30 cellular contexts compared by ENCODE assay signal in the genomic region with DNA sequence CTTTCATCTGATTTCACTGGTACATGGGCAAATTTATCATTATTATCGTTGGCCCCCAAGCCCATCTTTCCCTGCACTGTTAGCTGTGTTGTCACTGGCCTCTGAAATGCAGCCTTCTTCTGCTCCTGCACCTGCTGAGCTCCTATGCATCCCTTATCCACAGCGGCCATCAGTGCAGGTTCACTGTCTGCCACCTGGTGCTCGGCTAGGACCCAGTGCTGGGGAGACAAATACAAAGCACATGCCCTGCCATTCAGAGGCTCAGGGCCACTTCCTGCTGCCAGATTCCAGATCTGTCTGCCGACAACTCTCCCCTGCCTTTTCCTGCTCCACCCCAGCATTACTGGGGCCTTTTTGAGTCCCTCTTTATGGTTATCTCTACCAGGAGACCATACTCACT.
"Had no signal": no experiment of that assay in that cellular context is flagged by ENCODE, and none has a peak within 500 bp of the region (broad histone marks: within the 10 kb centered on the region; RNA-seq: fewer than 3 reads in every experiment).

No MANE protein-coding gene starts in this region.

- DNase-seq: dorsolateral prefrontal cortex; effector CD8-positive, alpha-beta T cell; endodermal cell; foreskin keratinocyte; heart left ventricle; hippocampal formation; left cardiac atrium; left lung; mesenchymal stem cell; mucosa of descending colon; naive B cell; stimulated activated CD4-positive, alpha-beta T cell treated with anti-CD3 and anti-CD28 coated beads, Interleukin-12 subunit alpha, Interleukin-12 subunit beta, amount 100 ng/mL, for 4 hours; stimulated activated CD4-positive, alpha-beta T cell treated with anti-CD3 and anti-CD28 coated beads, Interleukin-1b, Interleukin-23, amount 100 ng/mL, for 48 hours; stimulated activated CD4-positive, alpha-beta T cell treated with anti-CD3 and anti-CD28 coated beads, Interleukin-4, amount 100 ng/mL, for 1 hour; stimulated activated CD8-positive, alpha-beta memory T cell treated with anti-CD3 and anti-CD28 coated beads, Interleukin-4, amount 100 ng/mL, for 48 hours; stimulated activated naive CD4-positive, alpha-beta T cell; stimulated activated naive CD8-positive, alpha-beta T cell treated with anti-CD3 and anti-CD28 coated beads, Interleukin-15, amount 100 ng/mL, for 72 hours; transverse colon had no signal

- H3K27ac Mint-ChIP-seq: endodermal cell; mesothelial cell of epicardium; naive B cell; natural killer cell treated with Interleukin-12 subunit alpha and Interleukin-12 subunit beta and Interleukin-15 and Interleukin-18, amount 100 ng/mL, for 72 hours; stimulated activated naive CD8-positive, alpha-beta T cell treated with anti-CD3 and anti-CD28 coated beads, Interleukin-15, amount 100 ng/mL, for 72 hours had no signal

- H3K4me1 Mint-ChIP-seq: endodermal cell; mesothelial cell of epicardium; naive B cell; stimulated activated naive CD8-positive, alpha-beta T cell treated with anti-CD3 and anti-CD28 coated beads, Interleukin-15, amount 100 ng/mL, for 72 hours had no signal

- H3K27ac ChIP-seq: dorsolateral prefrontal cortex, epithelial cell of prostate, foreskin keratinocyte, gastroesophageal sphincter, heart left ventricle, left lung, prostate gland, right atrium auricular region, suprapubic skin, transverse colon, vagina had no signal

- H3K9me3 Mint-ChIP-seq: natural killer cell treated with Interleukin-12 subunit alpha and Interleukin-12 subunit beta and Interleukin-15 and Interleukin-18, amount 100 ng/mL, for 72 hours; stimulated activated naive CD8-positive, alpha-beta T cell treated with anti-CD3 and anti-CD28 coated beads, Interleukin-15, amount 100 ng/mL, for 72 hours had no signal

- H3K4me3 Mint-ChIP-seq: endodermal cell; mesothelial cell of epicardium; naive B cell; natural killer cell treated with Interleukin-12 subunit alpha and Interleukin-12 subunit beta and Interleukin-15 and Interleukin-18, amount 100 ng/mL, for 72 hours; neural crest cell; stimulated activated naive CD8-positive, alpha-beta T cell treated with anti-CD3 and anti-CD28 coated beads, Interleukin-15, amount 100 ng/mL, for 72 hours had no signal

- H3K4me1 ChIP-seq: foreskin keratinocyte, gastroesophageal sphincter, heart left ventricle, left lung, prostate gland, right atrium auricular region, suprapubic skin, transverse colon, vagina had no signal

- H3K27me3 ChIP-seq: foreskin keratinocyte, right atrium auricular region, transverse colon, vagina had no signal

- H3K4me3 ChIP-seq: dorsolateral prefrontal cortex, gastroesophageal sphincter, heart left ventricle, left lung, mucosa of descending colon, prostate gland, right atrium auricular region, smooth muscle cell, suprapubic skin, transverse colon, vagina had no signal

- H3K9me3 ChIP-seq: gastroesophageal sphincter, heart left ventricle, left lung, mucosa of descending colon, prostate gland, right atrium auricular region, suprapubic skin, transverse colon, vagina had no signal

- H3K36me3 ChIP-seq: gastroesophageal sphincter, heart left ventricle, left lung, prostate gland, right atrium auricular region, suprapubic skin, transverse colon, vagina had no signal

- H3K36me3 Mint-ChIP-seq: mesothelial cell of epicardium; naive B cell; natural killer cell treated with Interleukin-12 subunit alpha and Interleukin-12 subunit beta and Interleukin-15 and Interleukin-18, amount 100 ng/mL, for 72 hours had no signal

- ATAC-seq: esophagus mucosa; foreskin keratinocyte; gastroesophageal sphincter; heart left ventricle; left cardiac atrium; left lung; mucosa of descending colon; natural killer cell treated with Interleukin-12 subunit alpha and Interleukin-12 subunit beta and Interleukin-15 and Interleukin-18, amount 100 ng/mL, for 72 hours; sciatic nerve; stimulated activated naive CD8-positive, alpha-beta T cell treated with anti-CD3 and anti-CD28 coated beads, Interleukin-15, amount 100 ng/mL, for 72 hours had no signal

- H3K4me2 ChIP-seq: smooth muscle cell had no signal
